In the genomic region with DNA sequence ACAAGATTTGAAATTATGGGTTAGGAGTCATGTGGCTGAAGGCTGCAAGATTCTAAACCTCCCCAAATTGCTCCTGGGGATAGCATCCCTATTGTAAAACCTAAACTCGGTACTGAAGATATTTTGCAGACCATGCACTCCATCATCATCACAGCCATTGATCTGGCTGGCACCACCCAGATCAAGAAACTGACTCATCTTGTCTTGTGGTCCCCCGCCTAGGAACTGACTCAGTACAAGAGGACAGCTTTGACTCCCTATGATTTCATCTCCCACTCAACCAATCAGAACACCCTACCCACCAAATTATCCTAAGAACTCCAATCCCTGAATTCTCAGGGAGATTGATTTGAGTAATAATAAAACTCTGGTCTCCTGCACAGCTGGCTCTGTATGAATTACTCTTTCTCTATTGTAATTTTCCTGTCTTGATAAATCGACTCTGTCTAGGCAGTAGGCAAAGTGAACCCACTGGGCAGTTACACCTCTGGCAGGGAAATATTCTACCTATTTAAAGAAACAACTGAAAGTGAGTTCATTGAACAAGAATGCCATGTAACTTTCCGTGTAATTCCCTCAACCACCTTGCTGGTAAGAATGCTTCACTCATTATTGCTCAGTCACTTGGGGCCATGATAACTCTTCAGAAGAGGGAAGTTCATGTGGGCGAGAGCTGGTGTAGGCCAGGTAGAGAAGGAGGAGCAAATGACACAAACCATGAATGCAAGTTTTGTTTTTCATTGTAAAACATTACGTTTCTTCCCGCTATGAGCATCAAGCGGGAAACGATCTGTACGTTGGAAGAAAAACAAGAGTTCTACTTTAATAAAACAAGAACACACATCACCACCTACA, we compare ENCODE assay signal across 19 cellular contexts.
DNase-seq lines count a peak whose midpoint lies in the region; ATAC-seq and TF ChIP-seq lines count a peak whose summit lies in the region.
"Had no signal": no experiment of that assay in that cellular context is flagged by ENCODE, and none has a peak within 500 bp of the region (broad histone marks: within the 10 kb centered on the region; RNA-seq: fewer than 3 reads in every experiment).

No MANE protein-coding gene starts in this region.

- no peak overlapping the region for H3K4me3 ChIP-seq in mammary epithelial cell (replicated peaks in 1 of 3; ENCODE audit: insufficient read depth in 1 of 3, low read depth in 2 of 3, low read length in 3 of 3)
- no peak overlapping the region for H3K4me3 ChIP-seq in upper lobe of left lung
- H3K4me3 ChIP-seq: esophagus squamous epithelium, skin epidermis, suprapubic skin had no signal

- no peak overlapping the region for H3K9ac ChIP-seq in mammary epithelial cell (ENCODE audit: insufficient read depth, low read length)

- POLR2A ChIA-PET in HEK293T (lab: Yijun Ruan, JAX): no interaction called here

- dilution Hi-C loops in mammary epithelial cell (cut with HindIII; ENCODE audit: low sequenced_read_pairs): no loop called here

- intact Hi-C loops in mammary epithelial cell (cut with micrococcal nuclease): no loop called here

- H3K79me2 ChIP-seq in mammary epithelial cell (ENCODE audit: insufficient read depth, low read length): no peaks in the 10 kb centered on the region

- ATAC-seq in upper lobe of left lung (ENCODE audit: low FRiP score in 2 of 2): no peak

- peaks cover 2% of the 10 kb centered on the region for H3K9me3 ChIP-seq in mammary epithelial cell (replicated peaks; ENCODE audit: insufficient read depth, low read length)
- no peaks in the 10 kb centered on the region for H3K9me3 ChIP-seq in upper lobe of left lung
- H3K9me3 ChIP-seq: esophagus squamous epithelium, suprapubic skin had no signal

- DNase-seq in activated effector memory CD4-positive, alpha-beta T cell treated with anti-CD3 and anti-CD28 coated beads, Interleukin-2, amount 50 U/mL, for 16 hours: peak; percentile 68
- no peak for DNase-seq in activated effector memory CD4-positive, alpha-beta T cell treated with Interleukin-2 at 50 U/mL for 16 hours
- DNase-seq in RKO (ENCODE audit: low spot score) (peak; percentile 26), mammary epithelial cell (peak; percentile 3), HEK293T (ENCODE audit: extremely low spot score) (no peak), upper lobe of left lung (no peak), SHP77 (lab: John Stamatoyannopoulos, UW) (no peak)
- peak; percentile 45 for DNase-seq in stimulated activated CD8-positive, alpha-beta memory T cell treated with anti-CD3 and anti-CD28 coated beads, Interleukin-4, amount 100 ng/mL, for 48 hours
- DNase-seq: amniotic stem cell; CD4-positive, alpha-beta memory T cell; central memory CD4-positive, alpha-beta T cell; DMS53; esophagus squamous epithelium; NCI-H1105 treated with DMSO at 0.1 percent for 48 hours; NCI-H2107; NCI-H774; nephron progenitor cell had no signal

- no TSS peak for BruUV-seq in mammary epithelial cell (replicated peaks; lab: Mats Ljungman, UMichigan)

- H4K20me1 ChIP-seq in mammary epithelial cell (ENCODE audit: insufficient read depth, low read length): no peaks in the 10 kb centered on the region

- WGBS in mammary epithelial cell (ENCODE audit: low coverage, missing lambda C conversion rate): 74% methylated on average over 10 of the region's 10 CpGs
- WGBS in upper lobe of left lung, 2 donors: 87 to 90% methylated on average over 10 of the region's 10 CpGs

- in situ Hi-C loops in mammary epithelial cell (cut with MboI; ENCODE audit: low sequenced_read_pairs in 2 of 2): no loop called here

- H3K27ac ChIP-seq in mammary epithelial cell (ENCODE audit: insufficient read depth, low read depth, low read length) (no peak overlapping the region), upper lobe of left lung (no peak overlapping the region)
- H3K27ac ChIP-seq: suprapubic skin had no signal

- H3K4me1 ChIP-seq in mammary epithelial cell (ENCODE audit: insufficient read depth, low read length) (no peaks in the 10 kb centered on the region), upper lobe of left lung (no peaks in the 10 kb centered on the region)

- no peak overlapping the region for H2AFZ ChIP-seq in mammary epithelial cell (ENCODE audit: low read depth, low read length)

- CTCF ChIA-PET in mammary epithelial cell (lab: Charles Lee; ENCODE audit: low non-redundant PET): no interaction called here
- CTCF ChIA-PET in HEK293T (lab: Yijun Ruan, JAX): interaction anchor here (0.5 kb wide), 1 partner anchor 177 kb away, joined by 3 read pairs; no protein-coding TSS in a partner anchor

- TF ChIP-seq POLR2A in upper lobe of left lung (IDR thresholded peaks at IDR 0.05): no peak

- no peak for TF ChIP-seq EP300 in upper lobe of left lung (IDR thresholded peaks at IDR 0.05)

- H3K27me3 ChIP-seq in mammary epithelial cell (ENCODE audit: insufficient read depth, low read length) (no peaks in the 10 kb centered on the region), upper lobe of left lung (no peaks in the 10 kb centered on the region)
- H3K27me3 ChIP-seq: esophagus squamous epithelium, suprapubic skin had no signal

- no peaks in the 10 kb centered on the region for H3K36me3 ChIP-seq in mammary epithelial cell (ENCODE audit: insufficient read depth, low read length)
- H3K36me3 ChIP-seq in upper lobe of left lung: no peaks in the 10 kb centered on the region
- H3K36me3 ChIP-seq: esophagus squamous epithelium, suprapubic skin had no signal

- no peak overlapping the region for H3K4me2 ChIP-seq in mammary epithelial cell (ENCODE audit: insufficient read depth, low read depth, low read length)

- TF ChIP-seq CTCF in mammary epithelial cell (conservative IDR thresholded peaks at IDR 0.05 in 1 of 2, IDR thresholded peaks at IDR 0.05 in 1 of 2; ENCODE audit: extremely low read depth in 1 of 2, insufficient read depth in 1 of 2, low read depth in 1 of 2, low read length in 2 of 2) (no peak), upper lobe of left lung (IDR thresholded peaks at IDR 0.05) (no peak)

TF ChIP-seq in HEK293T, 16 proteins besides CTCF, POLR2A, EP300 and RAD21:
- no peak for TF ChIP-seq NFRKB (IDR thresholded peaks at IDR 0.05)
- no peak for TF ChIP-seq ZNF384 (IDR thresholded peaks at IDR 0.05)
- TF ChIP-seq FOXM1 (IDR thresholded peaks at IDR 0.05; ENCODE audit: borderline replicate concordance): no peak
- no peak for TF ChIP-seq CTBP1 (IDR thresholded peaks at IDR 0.05; ENCODE audit: borderline replicate concordance)
- TF ChIP-seq FOXA1 (IDR thresholded peaks at IDR 0.05): no peak
- TF ChIP-seq LEF1 (IDR thresholded peaks at IDR 0.05; ENCODE audit: borderline replicate concordance): no peak
- TF ChIP-seq BHLHE40 (IDR thresholded peaks at IDR 0.05; ENCODE audit: borderline replicate concordance): no peak
- no peak for TF ChIP-seq ELF4 (IDR thresholded peaks at IDR 0.05)
- TF ChIP-seq, protein P1, sequence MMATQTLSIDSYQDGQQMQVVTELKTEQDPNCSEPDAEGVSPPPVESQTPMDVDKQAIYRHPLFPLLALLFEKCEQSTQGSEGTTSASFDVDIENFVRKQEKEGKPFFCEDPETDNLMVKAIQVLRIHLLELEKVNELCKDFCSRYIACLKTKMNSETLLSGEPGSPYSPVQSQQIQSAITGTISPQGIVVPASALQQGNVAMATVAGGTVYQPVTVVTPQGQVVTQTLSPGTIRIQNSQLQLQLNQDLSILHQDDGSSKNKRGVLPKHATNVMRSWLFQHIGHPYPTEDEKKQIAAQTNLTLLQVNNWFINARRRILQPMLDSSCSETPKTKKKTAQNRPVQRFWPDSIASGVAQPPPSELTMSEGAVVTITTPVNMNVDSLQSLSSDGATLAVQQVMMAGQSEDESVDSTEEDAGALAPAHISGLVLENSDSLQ (IDR thresholded peaks at IDR 0.05): no peak
- no peak for TF ChIP-seq L3MBTL2 (conservative IDR thresholded peaks at IDR 0.05)
- TF ChIP-seq ARNT (IDR thresholded peaks at IDR 0.05): no peak
- no peak for TF ChIP-seq TARDBP (IDR thresholded peaks at IDR 0.05)
- TF ChIP-seq HDGF (IDR thresholded peaks at IDR 0.05; ENCODE audit: borderline replicate concordance): no peak
- TF ChIP-seq SP1 (IDR thresholded peaks at IDR 0.05): no peak
- no peak for TF ChIP-seq FOXK2 (IDR thresholded peaks at IDR 0.05)
- no peak for TF ChIP-seq SUZ12 (IDR thresholded peaks at IDR 0.05)

Comparison
In these comparisons a context has a peak if more than half of its experiments do, and no peak if none do; other contexts are left out.
1. DNase-seq: peak in activated effector memory CD4-positive, alpha-beta T cell treated with anti-CD3 and anti-CD28 coated beads, Interleukin-2, amount 50 U/mL, for 16 hours (single experiment), RKO (single experiment), mammary epithelial cell (single experiment) and stimulated activated CD8-positive, alpha-beta memory T cell treated with anti-CD3 and anti-CD28 coated beads, Interleukin-4, amount 100 ng/mL, for 48 hours (single experiment); none in activated effector memory CD4-positive, alpha-beta T cell treated with Interleukin-2 at 50 U/mL for 16 hours (single experiment), HEK293T (single experiment), upper lobe of left lung (0 of 2) and SHP77 (0 of 2).